Comparison of ENCODE assay signal across 18 cellular contexts in genomic region chr1:244412116-244412639, GRCh38. TPM values are rescaled to one million over a fixed set of nuclear protein-coding genes. Genes with fewer than 3 reads are reported as not detected.
DNase-seq lines count a peak whose midpoint lies in the region; ATAC-seq and TF ChIP-seq lines count a peak whose summit lies in the region.
"Had no signal": no experiment of that assay in that cellular context is flagged by ENCODE, and none has a peak within 500 bp of the region (broad histone marks: within the 10 kb centered on the region; RNA-seq: fewer than 3 reads in every experiment).

No MANE protein-coding gene starts in this region.

- H3K27me3 Mint-ChIP-seq in activated naive CD8-positive, alpha-beta T cell treated with anti-CD3 and anti-CD28 coated beads, Interleukin-2, amount 50 U/mL, for 24 hours: no peaks in the 10 kb centered on the region
- H3K27me3 Mint-ChIP-seq in activated naive CD8-positive, alpha-beta T cell treated with anti-CD3 and anti-CD28 coated beads for 36 hours: no peaks in the 10 kb centered on the region

- H3K4me1 ChIP-seq in BE2C: no peaks in the 10 kb centered on the region

- ATAC-seq in activated naive CD8-positive, alpha-beta T cell treated with anti-CD3 and anti-CD28 coated beads, Interleukin-2, amount 50 U/mL, for 24 hours: no peak
- ATAC-seq in GM18498 (IDR thresholded peaks at IDR 0.05; ENCODE audit: unreplicated experiment): no peak
- ATAC-seq: GM23338, K562, Panc1 had no signal

- H3K4me3 ChIP-seq in BE2C (ENCODE audit: low read depth, low read length): no peak overlapping the region
- H3K4me3 ChIP-seq: BLaER1 treated with 17β-estradiol and CSF1 and Interleukin-3, amounts not matched to agents 10 nM and 100 nM; GM23338; K562 had no signal

- H3K4me3 Mint-ChIP-seq in activated naive CD8-positive, alpha-beta T cell treated with anti-CD3 and anti-CD28 coated beads, Interleukin-2, amount 50 U/mL, for 24 hours: no peak overlapping the region
- no peak overlapping the region for H3K4me3 Mint-ChIP-seq in activated naive CD8-positive, alpha-beta T cell treated with anti-CD3 and anti-CD28 coated beads for 36 hours
- H3K4me3 Mint-ChIP-seq: GM23338 had no signal

- peak overlapping the region; percentile 4 for H3K27ac ChIP-seq in angular gyrus (ENCODE audit: low read depth, low read length)
- peak overlapping the region; percentile 22 for H3K27ac ChIP-seq in layer of hippocampus (ENCODE audit: low read depth, low read length)
- H3K27ac ChIP-seq: BLaER1 treated with 17β-estradiol and CSF1 and Interleukin-3, amounts not matched to agents 10 nM and 100 nM had no signal

- H3K9me3 Mint-ChIP-seq in activated naive CD8-positive, alpha-beta T cell treated with anti-CD3 and anti-CD28 coated beads, Interleukin-2, amount 50 U/mL, for 24 hours: peaks cover 5% of the 10 kb centered on the region
- peaks cover 3% of the 10 kb centered on the region for H3K9me3 Mint-ChIP-seq in activated naive CD8-positive, alpha-beta T cell treated with anti-CD3 and anti-CD28 coated beads for 36 hours
- H3K9me3 Mint-ChIP-seq: GM23338 had no signal

- DNase-seq in activated naive CD8-positive, alpha-beta T cell treated with anti-CD3 and anti-CD28 coated beads, Interleukin-2, amount 50 U/mL, for 24 hours: no peak
- no peak for DNase-seq in activated naive CD8-positive, alpha-beta T cell treated with anti-CD3 and anti-CD28 coated beads for 36 hours
- DNase-seq in BE2C: no peak
- DNase-seq in AML-193 (lab: John Stamatoyannopoulos, UW): no peak
- DNase-seq: GDM1, NCI-H1092 treated with DMSO at 0.1 percent for 48 hours, NCI-H146, NCI-H2081, NCI-H2171 treated with DMSO at 0.1 percent for 48 hours, NCI-H446, NCI-H526 treated with DMSO at 0.1 percent for 48 hours had no signal

- no peaks in the 10 kb centered on the region for H3K9me3 ChIP-seq in BE2C

- H3K36me3 Mint-ChIP-seq in activated naive CD8-positive, alpha-beta T cell treated with anti-CD3 and anti-CD28 coated beads, Interleukin-2, amount 50 U/mL, for 24 hours (ENCODE audit: low read depth): peaks cover 88% of the 10 kb centered on the region
- peaks cover 75% of the 10 kb centered on the region for H3K36me3 Mint-ChIP-seq in activated naive CD8-positive, alpha-beta T cell treated with anti-CD3 and anti-CD28 coated beads for 36 hours

- peaks cover 8% of the 10 kb centered on the region for H3K4me1 Mint-ChIP-seq in activated naive CD8-positive, alpha-beta T cell treated with anti-CD3 and anti-CD28 coated beads, Interleukin-2, amount 50 U/mL, for 24 hours
- H3K4me1 Mint-ChIP-seq in activated naive CD8-positive, alpha-beta T cell treated with anti-CD3 and anti-CD28 coated beads for 36 hours: peaks cover 4% of the 10 kb centered on the region

- TF ChIP-seq CTCF in BE2C (IDR thresholded peaks at IDR 0.05; ENCODE audit: low read depth, low read length): no peak

- H3K36me3 ChIP-seq in BE2C: peaks cover 61% of the 10 kb centered on the region

- peak overlapping the region; percentile 22 for H3K27ac Mint-ChIP-seq in activated naive CD8-positive, alpha-beta T cell treated with anti-CD3 and anti-CD28 coated beads, Interleukin-2, amount 50 U/mL, for 24 hours
- no peak overlapping the region for H3K27ac Mint-ChIP-seq in activated naive CD8-positive, alpha-beta T cell treated with anti-CD3 and anti-CD28 coated beads for 36 hours
- H3K27ac Mint-ChIP-seq: GM23338 had no signal

- H3K27me3 ChIP-seq in layer of hippocampus (ENCODE audit: control insufficient read depth, insufficient read depth, low read length): no peaks in the 10 kb centered on the region
- H3K27me3 ChIP-seq in BE2C: no peaks in the 10 kb centered on the region
- H3K27me3 ChIP-seq: BLaER1 treated with 17β-estradiol and CSF1 and Interleukin-3, amounts not matched to agents 10 nM and 100 nM had no signal

RNA-seq across cellular contexts. Expression of gene ADSS2, which starts 39.5 kb away (rescaled TPM):
- 10 to 100 TPM; 66.1 to 67.8 TPM for total RNA-seq in activated naive CD8-positive, alpha-beta T cell treated with anti-CD3 and anti-CD28 coated beads for 36 hours
- polyA plus RNA-seq in BE2C (2012; ENCODE audit: insufficient read depth, insufficient read length, low read depth): 24.6 TPM

RNA-seq across cellular contexts. Expression of gene CATSPERE, which starts 48.9 kb away (rescaled TPM):
- under 1 TPM; 0.38 to 0.45 TPM for total RNA-seq in activated naive CD8-positive, alpha-beta T cell treated with anti-CD3 and anti-CD28 coated beads for 36 hours
- polyA plus RNA-seq in BE2C (2012; ENCODE audit: insufficient read depth, insufficient read length, low read depth): not detected
- total RNA-seq: GM23338 had no signal
